In the genomic region with DNA sequence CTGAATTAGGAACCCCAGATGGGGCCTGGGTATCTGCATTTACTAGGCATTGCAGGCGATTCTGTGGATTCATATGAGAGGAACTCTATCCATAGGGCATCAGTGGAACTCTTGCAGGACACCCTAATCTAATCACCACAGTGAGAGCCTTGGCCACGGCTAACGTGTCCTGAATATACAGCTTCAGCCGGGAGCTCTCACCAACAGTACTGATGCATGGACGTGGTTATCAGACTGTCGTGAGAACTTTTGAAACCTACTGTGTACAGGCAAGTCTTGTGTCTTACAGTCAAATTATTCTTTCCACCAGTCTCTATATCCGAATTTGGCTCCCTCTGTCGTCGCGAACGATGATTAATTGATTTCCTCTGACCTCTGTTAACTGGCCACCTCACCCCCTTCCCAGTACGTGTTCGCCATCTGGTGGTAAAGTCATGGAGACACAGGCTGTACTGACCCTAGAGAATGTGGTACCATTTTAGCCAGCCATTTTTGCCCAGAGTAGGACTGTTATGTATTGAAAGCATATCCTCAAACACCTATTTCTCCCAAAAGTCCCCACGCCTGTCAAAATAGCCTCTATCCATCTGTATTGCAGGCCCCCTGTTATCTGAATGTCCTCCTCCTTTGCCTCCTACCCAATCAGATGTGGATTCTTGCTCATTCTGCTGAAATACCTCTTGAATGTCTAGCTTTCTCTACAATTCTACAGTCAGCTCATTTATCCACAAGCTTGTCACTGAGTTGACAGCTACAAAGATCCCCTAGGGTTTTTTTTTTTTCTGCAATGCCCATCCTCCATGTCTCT, we compare ENCODE assay signal across 10 cellular contexts. TPM values are rescaled to one million over a fixed set of nuclear protein-coding genes. Genes with fewer than 3 reads are reported as not detected.
DNase-seq lines count a peak whose midpoint lies in the region; ATAC-seq, FAIRE-seq and TF ChIP-seq lines count a peak whose summit lies in the region.
"Had no signal": no experiment of that assay in that cellular context is flagged by ENCODE, and none has a peak within 500 bp of the region (broad histone marks: within the 10 kb centered on the region; RNA-seq: fewer than 3 reads in every experiment).

No MANE protein-coding gene starts in this region.

- H2AFZ ChIP-seq in OCI-LY3 (ENCODE audit: low read depth, low read length) (peak overlapping the region; percentile 85), keratinocyte (ENCODE audit: control insufficient read depth, low read length) (no peak overlapping the region)

- H3K36me3 ChIP-seq in OCI-LY3 (replicated peaks; ENCODE audit: low read depth, low read length) (no peaks in the 10 kb centered on the region), breast epithelium (no peaks in the 10 kb centered on the region), keratinocyte (ENCODE audit: control insufficient read depth in 2 of 2, extremely low read depth in 1 of 2, insufficient read depth in 2 of 2, low read length in 2 of 2) (no peaks in the 10 kb centered on the region)

- peaks cover 17% of the 10 kb centered on the region for H3K4me1 ChIP-seq in OCI-LY3 (ENCODE audit: low read length)
- no peaks in the 10 kb centered on the region for H3K4me1 ChIP-seq in breast epithelium
- H3K4me1 ChIP-seq in keratinocyte (ENCODE audit: control insufficient read depth, extremely low read depth, insufficient read depth, low read length) = no peaks in the 10 kb centered on the region

- DNase-seq in NCI-H345 (lab: John Stamatoyannopoulos, UW) = peak; percentile 34
- DNase-seq in NCI-H345 treated with DMSO at 0.1 percent for 48 hours (lab: John Stamatoyannopoulos, UW; ENCODE audit: unreplicated experiment) = no peak
- DNase-seq in HTR-8/SVneo (ENCODE audit: insufficient read length, low spot score) = peak; percentile 60
- peak in 1 of 2 donors; percentile 21 for DNase-seq in breast epithelium (ENCODE audit: low spot score in 2 of 2)
- peak; percentile 25 for DNase-seq in keratinocyte (ENCODE audit: low read depth, low spot score)
- DNase-seq in stimulated activated CD8-positive, alpha-beta memory T cell treated with anti-CD3 and anti-CD28 coated beads, Interleukin-4, amount 100 ng/mL, for 48 hours = peak; percentile 45

- H3K27ac ChIP-seq in OCI-LY3 (ENCODE audit: low read length) (no peak overlapping the region), breast epithelium (no peak overlapping the region), keratinocyte (ENCODE audit: control insufficient read depth, insufficient read depth, low read length) (no peak overlapping the region)

- peak overlapping the region; percentile 53 for H3K4me3 ChIP-seq in OCI-LY3 (ENCODE audit: low read length)
- no peak overlapping the region for H3K4me3 ChIP-seq in breast epithelium
- H3K4me3 ChIP-seq in keratinocyte (ENCODE audit: control insufficient read depth in 2 of 3, extremely low read depth in 1 of 3, insufficient read depth in 2 of 3, low read depth in 1 of 3, low read length in 3 of 3) = no peak overlapping the region

- intact Hi-C loops in breast epithelium (cut with DNase I; ENCODE audit: low total_unique reads) = no loop called here

- no peaks in the 10 kb centered on the region for H3K9me1 ChIP-seq in keratinocyte (ENCODE audit: control insufficient read depth, extremely low read depth, insufficient read depth, low read length)

- H3K9me3 ChIP-seq in OCI-LY3 (ENCODE audit: insufficient read depth, low read length) (no peaks in the 10 kb centered on the region), breast epithelium (no peaks in the 10 kb centered on the region), keratinocyte (ENCODE audit: control insufficient read depth, low read depth, low read length) (no peaks in the 10 kb centered on the region)

- H3K27me3 ChIP-seq in OCI-LY3 (ENCODE audit: low read depth, low read length) = no peaks in the 10 kb centered on the region; the same call in 1 of the 2 replicates
- H3K27me3 ChIP-seq in breast epithelium = peaks cover 0 to 4% of the 10 kb centered on the region in 2 donors
- no peaks in the 10 kb centered on the region for H3K27me3 ChIP-seq in keratinocyte (ENCODE audit: control insufficient read depth, extremely low read depth, insufficient read depth, low read length)

- dilution Hi-C loops in keratinocyte (cut with MboI; ENCODE audit: extremely low pct_ligation_motif_present, low sequenced_read_pairs) = no loop called here

- FAIRE-seq in HTR-8/SVneo (lab: Jason Lieb, UNC) (peak; percentile 89), keratinocyte (lab: Jason Lieb, UNC) (peak; percentile 87)

- peak; percentile 70 for ATAC-seq in GM21360 (IDR thresholded peaks at IDR 0.05; ENCODE audit: unreplicated experiment)

- no peak for TF ChIP-seq POLR2A in breast epithelium (IDR thresholded peaks at IDR 0.05)

- no peaks in the 10 kb centered on the region for H3K79me2 ChIP-seq in OCI-LY3 (ENCODE audit: low read length)
- H3K79me2 ChIP-seq in keratinocyte (ENCODE audit: control insufficient read depth, insufficient read depth, low read length) = no peaks in the 10 kb centered on the region

- H3K9ac ChIP-seq in OCI-LY3 (ENCODE audit: low read length) = peak overlapping the region; percentile 10; the same call in 1 of the 2 replicates
- H3K9ac ChIP-seq in keratinocyte (ENCODE audit: control insufficient read depth, extremely low read depth, insufficient read depth, low read length) = no peak overlapping the region

- H4K20me1 ChIP-seq in OCI-LY3 (ENCODE audit: insufficient read depth, low read length) = no peaks in the 10 kb centered on the region
- H4K20me1 ChIP-seq in keratinocyte (ENCODE audit: control insufficient read depth, extremely low read depth, insufficient read depth, low read length) = no peaks in the 10 kb centered on the region

- H3K4me2 ChIP-seq in OCI-LY3 (ENCODE audit: low read length) (peak overlapping the region; percentile 63), keratinocyte (ENCODE audit: control insufficient read depth, extremely low read depth, insufficient read depth, low read depth, low read length) (no peak overlapping the region)

- TF ChIP-seq CTCF in OCI-LY3 (IDR thresholded peaks at IDR 0.05; ENCODE audit: low read depth, low read length) = peak; percentile 99
- peak; percentile 74 to 90 (median 85) for TF ChIP-seq CTCF in breast epithelium (IDR thresholded peaks at IDR 0.05)
- TF ChIP-seq CTCF in keratinocyte (optimal IDR thresholded peaks at IDR 0.05 in 1 of 3, IDR thresholded peaks at IDR 0.05 in 1 of 3, conservative IDR thresholded peaks at IDR 0.05 in 1 of 3; ENCODE audit: extremely low read depth in 1 of 3, insufficient read depth in 2 of 3, low read length in 3 of 3) = peak; percentile 79 to 97 (median 97)

RNA-seq across cellular contexts. Expression of a gene that starts 39.7 kb away (rescaled TPM):
- total RNA-seq in breast epithelium = 10 to 100 TPM in 2 of 3 donors, 1 to 10 TPM in 1; 7.3 to 67.2 (median 10.8) TPM
- 0.09 TPM in 1 of 3 replicates, not detected in the others for polyA plus RNA-seq in keratinocyte
- 0.19 TPM for polyA plus RNA-seq in keratinocyte (2011; ENCODE audit: low read depth)
- not detected in 2 replicates for polyA plus RNA-seq in keratinocyte (2011; cell fraction: cytosol; rRNA removed)
- 0.04 TPM in 1 of 2 replicates, not detected in the other for polyA plus RNA-seq in keratinocyte (2011; cell fraction: nucleus; rRNA removed)
- 0.16 TPM in 1 of 2 replicates, not detected in the other for polyA plus RNA-seq in keratinocyte (2012; ENCODE audit: low replicate concordance)
- polyA minus RNA-seq in keratinocyte = not detected in 3 replicates
- not detected for polyA minus RNA-seq in keratinocyte (2011; cell fraction: cytosol; rRNA and poly(A)+ RNA removed)
- not detected in 2 replicates for polyA minus RNA-seq in keratinocyte (2011; cell fraction: nucleus; rRNA and poly(A)+ RNA removed)
- total RNA-seq: CD4-positive, CD25-positive, alpha-beta regulatory T cell; glomerular endothelial cell had no signal
- polyA plus RNA-seq: CD4-positive, CD25-positive, alpha-beta regulatory T cell had no signal

RNA-seq across cellular contexts. Expression of a gene that starts 42.8 kb away (rescaled TPM):
- 10 to 100 TPM in 1 of 3 donors, 1 to 10 TPM in 2; 1.0 to 24.9 (median 6.9) TPM for total RNA-seq in breast epithelium
- polyA plus RNA-seq in keratinocyte = not detected in 3 replicates
- not detected for polyA plus RNA-seq in keratinocyte (2011; ENCODE audit: low read depth)
- not detected in 2 replicates for polyA plus RNA-seq in keratinocyte (2011; cell fraction: cytosol; rRNA removed)
- polyA plus RNA-seq in keratinocyte (2011; cell fraction: nucleus; rRNA removed) = not detected in 2 replicates
- not detected in 2 replicates for polyA plus RNA-seq in keratinocyte (2012; ENCODE audit: low replicate concordance)
- polyA minus RNA-seq in keratinocyte = not detected in 3 replicates
- not detected for polyA minus RNA-seq in keratinocyte (2011; cell fraction: cytosol; rRNA and poly(A)+ RNA removed)
- polyA minus RNA-seq in keratinocyte (2011; cell fraction: nucleus; rRNA and poly(A)+ RNA removed) = not detected in 2 replicates
- total RNA-seq: glomerular endothelial cell had no signal
- polyA plus RNA-seq: CD4-positive, CD25-positive, alpha-beta regulatory T cell had no signal
